Comparison of ENCODE assay signal across 11 cellular contexts in the genomic region with DNA sequence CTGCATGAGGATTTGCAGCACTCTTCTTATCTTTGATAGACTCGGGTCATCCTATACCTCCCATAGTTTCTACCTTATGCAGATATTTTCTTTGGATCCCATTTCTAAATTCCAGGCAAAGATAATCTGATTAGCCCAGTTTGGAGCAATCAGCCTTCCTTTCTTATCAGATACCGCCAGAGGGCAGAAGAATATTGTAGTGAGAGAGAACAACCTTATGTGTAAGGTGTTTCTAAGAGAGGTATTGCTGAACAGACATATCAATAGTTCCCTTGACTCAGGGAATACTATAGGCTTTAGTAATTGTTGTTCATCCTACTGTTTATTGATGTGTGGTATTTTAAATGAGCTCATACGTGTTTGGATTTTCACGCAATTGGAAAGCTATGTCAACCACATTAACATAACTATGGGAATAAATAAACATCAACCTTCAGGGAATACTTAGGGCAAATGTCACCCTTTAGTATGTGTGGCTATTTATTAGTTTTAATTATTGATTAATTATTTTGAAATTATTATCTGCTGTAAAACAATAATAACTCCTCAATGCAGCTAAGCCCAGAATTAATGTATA.
DNase-seq lines count a peak whose midpoint lies in the region; ATAC-seq and TF ChIP-seq lines count a peak whose summit lies in the region.
"Had no signal": no experiment of that assay in that cellular context is flagged by ENCODE, and none has a peak within 500 bp of the region (broad histone marks: within the 10 kb centered on the region; RNA-seq: fewer than 3 reads in every experiment).

No MANE protein-coding gene starts in this region.

- no peaks in the 10 kb centered on the region for H3K36me3 ChIP-seq in ascending aorta
- no peaks in the 10 kb centered on the region for H3K36me3 ChIP-seq in liver (ENCODE audit: control insufficient read depth in 4 of 4, insufficient read depth in 3 of 4, low read depth in 1 of 4, low read length in 3 of 4)

- no peak overlapping the region for H3K9ac ChIP-seq in liver (ENCODE audit: low read depth in 1 of 2, low read length in 2 of 2)

- H3K4me3 ChIP-seq in LNCaP clone FGC (ENCODE audit: low read depth, low read length) (no peak overlapping the region), ascending aorta (no peak overlapping the region), liver (ENCODE audit: low read depth in 1 of 3, low read length in 3 of 3) (no peak overlapping the region)

- intact Hi-C loops in ascending aorta (cut with DNase I) = loop anchor here (2.0 kb wide), 1 partner anchor 293 kb away; no protein-coding TSS in a partner anchor

- H3K27me3 ChIP-seq in ascending aorta (no peaks in the 10 kb centered on the region), liver (ENCODE audit: control insufficient read depth in 4 of 4, insufficient read depth in 4 of 4, low read length in 3 of 4) (no peaks in the 10 kb centered on the region)

- peak; percentile 19 for DNase-seq in ELR (ENCODE audit: low read depth)
- DNase-seq in LNCaP clone FGC (ENCODE audit: low read depth) = peak; percentile 17
- DNase-seq in ascending aorta (ENCODE audit: low spot score in 2 of 2) = no peak
- no peak for DNase-seq in nucleus accumbens (lab: John Stamatoyannopoulos, UW)
- no peak for DNase-seq in SHP77 treated with DMSO at 0.1 percent for 48 hours (lab: John Stamatoyannopoulos, UW)
- no peak for DNase-seq in NCI-H69 (lab: John Stamatoyannopoulos, UW)
- DNase-seq: activated CD8-positive, alpha-beta T cell treated with anti-CD3 and anti-CD28 coated beads, Interleukin-2, amount 10 ng/mL, durations not matched to agents 7 days and 5 days; aorta; head of caudate nucleus had no signal

- no peaks in the 10 kb centered on the region for H3K9me3 ChIP-seq in ascending aorta
- H3K9me3 ChIP-seq in liver (ENCODE audit: control insufficient read depth in 4 of 4, low read length in 3 of 4) = no peaks in the 10 kb centered on the region

- TF ChIP-seq CTCF in LNCaP clone FGC (IDR thresholded peaks at IDR 0.05; ENCODE audit: control insufficient read depth, extremely low read depth, insufficient read depth) = peak; percentile 46
- TF ChIP-seq CTCF in ascending aorta (IDR thresholded peaks at IDR 0.05) = peak in 2 of 3 experiments; percentile 26 to 43
- peak; percentile 31 for TF ChIP-seq CTCF in liver (IDR thresholded peaks at IDR 0.05; ENCODE audit: low read depth, low read length, missing input control)

- WGBS in liver = 46% methylated on average over 4 of the region's 4 CpGs

- no peak for ATAC-seq in HG02763 (IDR thresholded peaks at IDR 0.05; ENCODE audit: unreplicated experiment)
- ATAC-seq: activated CD8-positive, alpha-beta T cell treated with anti-CD3 and anti-CD28 coated beads, Interleukin-2, amount 10 ng/mL, durations not matched to agents 7 days and 5 days had no signal

- no peak overlapping the region for H3K27ac ChIP-seq in ascending aorta
- H3K27ac ChIP-seq in liver (ENCODE audit: low read depth in 1 of 2, low read length in 2 of 2) = no peak overlapping the region

- H3K4me1 ChIP-seq in ascending aorta (no peaks in the 10 kb centered on the region), liver (ENCODE audit: control insufficient read depth in 4 of 4, insufficient read depth in 4 of 4, low read length in 3 of 4) (no peaks in the 10 kb centered on the region)

- peak; percentile 67 to 76 for TF ChIP-seq RAD21 in liver (IDR thresholded peaks at IDR 0.05)

TF ChIP-seq in liver, 16 proteins besides CTCF, POLR2A, EP300 and RAD21:
- TF ChIP-seq YY1 (IDR thresholded peaks at IDR 0.05) = no peak
- no peak for TF ChIP-seq FOXA1 (IDR thresholded peaks at IDR 0.05)
- no peak for TF ChIP-seq GABPA (IDR thresholded peaks at IDR 0.05 in 1 of 2, conservative IDR thresholded peaks at IDR 0.05 in 1 of 2)
- no peak for TF ChIP-seq TAF1 (conservative IDR thresholded peaks at IDR 0.05)
- TF ChIP-seq, protein P1, sequence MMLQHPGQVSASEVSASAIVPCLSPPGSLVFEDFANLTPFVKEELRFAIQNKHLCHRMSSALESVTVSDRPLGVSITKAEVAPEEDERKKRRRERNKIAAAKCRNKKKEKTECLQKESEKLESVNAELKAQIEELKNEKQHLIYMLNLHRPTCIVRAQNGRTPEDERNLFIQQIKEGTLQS (IDR thresholded peaks at IDR 0.05) = no peak
- TF ChIP-seq HNF4G (IDR thresholded peaks at IDR 0.05) = no peak
- TF ChIP-seq, protein P2, sequence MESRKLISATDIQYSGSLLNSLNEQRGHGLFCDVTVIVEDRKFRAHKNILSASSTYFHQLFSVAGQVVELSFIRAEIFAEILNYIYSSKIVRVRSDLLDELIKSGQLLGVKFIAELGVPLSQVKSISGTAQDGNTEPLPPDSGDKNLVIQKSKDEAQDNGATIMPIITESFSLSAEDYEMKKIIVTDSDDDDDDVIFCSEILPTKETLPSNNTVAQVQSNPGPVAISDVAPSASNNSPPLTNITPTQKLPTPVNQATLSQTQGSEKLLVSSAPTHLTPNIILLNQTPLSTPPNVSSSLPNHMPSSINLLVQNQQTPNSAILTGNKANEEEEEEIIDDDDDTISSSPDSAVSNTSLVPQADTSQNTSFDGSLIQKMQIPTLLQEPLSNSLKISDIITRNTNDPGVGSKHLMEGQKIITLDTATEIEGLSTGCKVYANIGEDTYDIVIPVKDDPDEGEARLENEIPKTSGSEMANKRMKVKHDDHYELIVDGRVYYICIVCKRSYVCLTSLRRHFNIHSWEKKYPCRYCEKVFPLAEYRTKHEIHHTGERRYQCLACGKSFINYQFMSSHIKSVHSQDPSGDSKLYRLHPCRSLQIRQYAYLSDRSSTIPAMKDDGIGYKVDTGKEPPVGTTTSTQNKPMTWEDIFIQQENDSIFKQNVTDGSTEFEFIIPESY (IDR thresholded peaks at IDR 0.05) = no peak
- TF ChIP-seq EGR1 (IDR thresholded peaks at IDR 0.05; ENCODE audit: low read depth in 2 of 2) = no peak
- no peak for TF ChIP-seq JUND (IDR thresholded peaks at IDR 0.05)
- no peak for TF ChIP-seq SP1 (IDR thresholded peaks at IDR 0.05)
- no peak for TF ChIP-seq HNF4A (conservative IDR thresholded peaks at IDR 0.05)

Comparison
In these comparisons a context has a peak if more than half of its experiments do, and no peak if none do; other contexts are left out.
1. DNase-seq: peak in ELR (single experiment) and LNCaP clone FGC (single experiment); none in ascending aorta (0 of 2), nucleus accumbens (0 of 56), SHP77 treated with DMSO at 0.1 percent for 48 hours (single experiment) and NCI-H69 (single experiment).
2. Peak in every context shown above with its lines, with median percentiles within 50 percentile points of each other: CTCF ChIP-seq.